8 cellular contexts compared by ENCODE assay signal in genomic region chr4:89838005-89838404, GRCh38. TPM values are rescaled to one million over a fixed set of nuclear protein-coding genes. Genes with fewer than 3 reads are reported as not detected.
DNase-seq lines count a peak whose midpoint lies in the region; ATAC-seq and TF ChIP-seq lines count a peak whose summit lies in the region.

No MANE protein-coding gene starts in this region.

- H3K4me3 ChIP-seq in cardiac muscle cell = peak overlapping the region; percentile 56
- H3K4me3 ChIP-seq in skeletal muscle tissue (ENCODE audit: low read length in 3 of 3) = peak overlapping the region in 2 of 3 donors; percentile 52 to 55

- intact Hi-C loops in Right ventricle myocardium inferior (cut with DNase I) = no loop called here

- no peaks in the 10 kb centered on the region for H3K9me3 ChIP-seq in cardiac muscle cell (ENCODE audit: low read depth)
- no peaks in the 10 kb centered on the region for H3K9me3 ChIP-seq in skeletal muscle tissue (ENCODE audit: control insufficient read depth in 3 of 3, low read length in 3 of 3)

- no peak overlapping the region for H3K27ac ChIP-seq in cardiac muscle cell
- no peak overlapping the region for H3K27ac ChIP-seq in skeletal muscle tissue (ENCODE audit: low read depth, low read length)

- no peak for ATAC-seq in Right ventricle myocardium inferior
- ATAC-seq in GM21576 (IDR thresholded peaks at IDR 0.05; ENCODE audit: unreplicated experiment) = no peak
- ATAC-seq in GM19452 (IDR thresholded peaks at IDR 0.05; ENCODE audit: unreplicated experiment) = no peak
- ATAC-seq in GM21526 (IDR thresholded peaks at IDR 0.05; ENCODE audit: low FRiP score, unreplicated experiment) = no peak

- no peaks in the 10 kb centered on the region for H3K36me3 ChIP-seq in cardiac muscle cell
- H3K36me3 ChIP-seq in skeletal muscle tissue (ENCODE audit: control insufficient read depth in 3 of 3, insufficient read depth in 3 of 3, low read length in 3 of 3) = no peaks in the 10 kb centered on the region

- H3K27me3 ChIP-seq in cardiac muscle cell (peaks cover 4% of the 10 kb centered on the region), skeletal muscle tissue (ENCODE audit: control insufficient read depth in 3 of 3, insufficient read depth in 3 of 3, low read length in 3 of 3) (peaks cover 17 to 41% (median 38%) of the 10 kb centered on the region in 3 donors)

- no peaks in the 10 kb centered on the region for H3K4me1 ChIP-seq in cardiac muscle cell (ENCODE audit: low read depth)
- H3K4me1 ChIP-seq in skeletal muscle tissue (ENCODE audit: control insufficient read depth in 3 of 3, insufficient read depth in 3 of 3, low read length in 3 of 3) = peaks cover 0 to 3% (median 3%) of the 10 kb centered on the region in 3 donors

- no peak overlapping the region for H3K9ac ChIP-seq in skeletal muscle tissue (ENCODE audit: low read depth in 1 of 3, low read length in 3 of 3)

- no peak for TF ChIP-seq CTCF in cardiac muscle cell (IDR thresholded peaks at IDR 0.05; ENCODE audit: low read depth, low read length)

- DNase-seq in cardiac muscle cell (ENCODE audit: low read depth in 1 of 2, low spot score in 1 of 2) (peak; percentile 35), Right ventricle myocardium inferior (ENCODE audit: missing footprints) (no peak), UCSD-AML1 (lab: John Stamatoyannopoulos, UW; ENCODE audit: unreplicated experiment) (peak; percentile 42), glomerular visceral epithelial cell (ENCODE audit: extremely low spot score) (peak; percentile 8)

RNA-seq across cellular contexts. Expression of gene SNCA, which starts 1.0 kb away (rescaled TPM):
- 87.8 and 99.1 TPM in 2 replicates for total RNA-seq in cardiac muscle cell
- polyA plus RNA-seq in cardiac muscle cell = 112 and 127 TPM in 2 replicates
- 3.7 TPM for total RNA-seq in Right ventricle myocardium inferior
- 83.0 TPM for total RNA-seq in skeletal muscle tissue

RNA-seq across cellular contexts. Expression of gene MMRN1, which starts 56.6 kb away (rescaled TPM):
- 0.27 and 1.3 TPM in 2 replicates for total RNA-seq in cardiac muscle cell
- polyA plus RNA-seq in cardiac muscle cell = 0.54 and 0.83 TPM in 2 replicates
- total RNA-seq in Right ventricle myocardium inferior = 3.7 TPM
- 9.4 TPM for total RNA-seq in skeletal muscle tissue

Comparison
In these comparisons a context has a peak if more than half of its experiments do, and no peak if none do; other contexts are left out.
1. RNA of gene SNCA, which starts 1.0 kb away (total RNA-seq): 87.8 to 99.1 TPM in cardiac muscle cell and 83.0 TPM in skeletal muscle tissue (single experiment); 3.7 TPM in Right ventricle myocardium inferior (single experiment); every median in the first group is over 10 times any median in the second.